ENCODE assay signal across 8 cellular contexts in the genomic region with DNA sequence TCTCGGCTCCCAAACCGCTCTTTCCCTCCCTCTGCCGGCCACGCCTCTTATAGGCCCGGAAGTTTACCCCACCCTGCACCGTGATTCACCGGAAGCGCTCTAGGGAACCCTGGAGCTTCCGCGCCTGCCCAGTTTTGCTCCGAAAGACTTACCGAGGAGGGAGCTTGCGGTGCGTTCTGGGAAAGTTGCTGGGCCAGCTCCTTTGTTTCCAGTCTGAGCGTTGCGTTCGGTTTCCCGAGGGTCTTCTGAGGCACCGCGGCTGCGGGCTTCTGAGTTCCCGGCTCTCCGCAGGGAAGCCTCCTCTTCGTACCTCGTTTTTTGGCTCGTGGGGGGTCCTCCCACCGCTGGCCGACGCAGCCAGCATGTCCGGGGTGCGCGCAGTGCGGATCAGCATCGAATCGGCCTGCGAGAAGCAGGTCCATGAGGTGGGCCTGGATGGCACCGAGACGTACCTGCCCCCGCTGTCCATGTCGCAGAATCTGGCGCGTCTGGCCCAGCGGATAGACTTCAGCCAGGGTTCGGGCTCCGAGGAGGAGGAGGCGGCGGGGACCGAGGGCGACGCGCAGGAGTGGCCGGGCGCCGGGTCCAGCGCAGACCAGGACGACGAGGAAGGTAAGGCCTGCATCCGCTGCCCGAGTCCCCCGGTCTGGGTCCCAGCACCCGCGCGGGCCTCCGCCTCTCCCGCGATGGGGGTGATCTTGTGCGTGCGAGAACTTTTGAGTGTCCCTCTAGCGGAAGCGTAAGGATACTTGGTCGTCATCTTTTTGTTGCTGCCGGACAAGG. TPM values are rescaled to one million over a fixed set of nuclear protein-coding genes. Genes with fewer than 3 reads are reported as not detected.
DNase-seq lines count a peak whose midpoint lies in the region; ATAC-seq and TF ChIP-seq lines count a peak whose summit lies in the region.

A gene with protein sequence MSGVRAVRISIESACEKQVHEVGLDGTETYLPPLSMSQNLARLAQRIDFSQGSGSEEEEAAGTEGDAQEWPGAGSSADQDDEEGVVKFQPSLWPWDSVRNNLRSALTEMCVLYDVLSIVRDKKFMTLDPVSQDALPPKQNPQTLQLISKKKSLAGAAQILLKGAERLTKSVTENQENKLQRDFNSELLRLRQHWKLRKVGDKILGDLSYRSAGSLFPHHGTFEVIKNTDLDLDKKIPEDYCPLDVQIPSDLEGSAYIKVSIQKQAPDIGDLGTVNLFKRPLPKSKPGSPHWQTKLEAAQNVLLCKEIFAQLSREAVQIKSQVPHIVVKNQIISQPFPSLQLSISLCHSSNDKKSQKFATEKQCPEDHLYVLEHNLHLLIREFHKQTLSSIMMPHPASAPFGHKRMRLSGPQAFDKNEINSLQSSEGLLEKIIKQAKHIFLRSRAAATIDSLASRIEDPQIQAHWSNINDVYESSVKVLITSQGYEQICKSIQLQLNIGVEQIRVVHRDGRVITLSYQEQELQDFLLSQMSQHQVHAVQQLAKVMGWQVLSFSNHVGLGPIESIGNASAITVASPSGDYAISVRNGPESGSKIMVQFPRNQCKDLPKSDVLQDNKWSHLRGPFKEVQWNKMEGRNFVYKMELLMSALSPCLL (plus strand): TSS at position 131 of the 783 bp plus-strand sequence. CDS start 232 bp downstream, at position 363.

- H3K36me3 ChIP-seq in BJ (ENCODE audit: control insufficient read depth, insufficient read depth, low read length), result no peaks in the 10 kb centered on the region; the same call in 1 of the 2 replicates

- no peaks in the 10 kb centered on the region for H3K27me3 Mint-ChIP-seq in activated CD4-positive, alpha-beta T cell treated with anti-CD3 and anti-CD28 coated beads for 36 hours

- H3K4me1 Mint-ChIP-seq in activated CD4-positive, alpha-beta T cell treated with anti-CD3 and anti-CD28 coated beads for 36 hours, result peaks cover 42% of the 10 kb centered on the region

- H3K4me3 Mint-ChIP-seq in activated CD4-positive, alpha-beta T cell treated with anti-CD3 and anti-CD28 coated beads for 36 hours, result peak within 1 kb of the TSS; percentile 89

- TF ChIP-seq CTCF in BJ (IDR thresholded peaks at IDR 0.05; ENCODE audit: insufficient read depth, low read depth, low read length) (peak; percentile 55), choroid plexus epithelial cell (conservative IDR thresholded peaks at IDR 0.05; ENCODE audit: low read depth, low read length) (peak; percentile 54)

- no peaks in the 10 kb centered on the region for H3K9me3 Mint-ChIP-seq in activated CD4-positive, alpha-beta T cell treated with anti-CD3 and anti-CD28 coated beads for 36 hours (ENCODE audit: low read depth)

- POLR2A ChIA-PET in BJ (lab: Charles Lee), result interaction anchor here (1.0 to 1.1 kb wide), 3 partner anchors 44 to 345 kb away, joined by 3 to 8 read pairs (median 7); no protein-coding TSS in a partner anchor
- POLR2A ChIA-PET in activated CD4-positive, alpha-beta T cell treated with anti-CD3 and anti-CD28 coated beads for 36 hours (lab: Charles Lee), result interaction anchor here (0.8 to 2.9 kb wide), 6 partner anchors 11 to 344 kb away, joined by 3 to 62 read pairs (median 6); partner anchors contain the start of genes C11orf54, PANX1 and TAF1D

- peak; percentile 63 for DNase-seq in BJ (ENCODE audit: low read depth)
- peak; percentile 83 for DNase-seq in GM19238 (ENCODE audit: insufficient read length, low spot score)
- peak; percentile 97 for DNase-seq in NCI-H510A treated with DMSO at 0.1 percent for 48 hours (lab: John Stamatoyannopoulos, UW)
- peak; percentile 95 for DNase-seq in activated CD4-positive, alpha-beta T cell treated with anti-CD3 and anti-CD28 coated beads for 36 hours
- DNase-seq in choroid plexus epithelial cell (ENCODE audit: low read depth), result peak; percentile 95
- peak; percentile 89 for DNase-seq in kidney glomerular epithelial cell (lab: John Stamatoyannopoulos, UW)
- DNase-seq in stimulated activated CD4-positive, alpha-beta T cell treated with anti-CD3 and anti-CD28 coated beads, Interleukin-1b, Interleukin-23, amount 100 ng/mL, for 1 hour (ENCODE audit: low read depth in 2 of 2), result peak; percentile 65 to 75

- intact Hi-C loops in activated CD4-positive, alpha-beta T cell treated with anti-CD3 and anti-CD28 coated beads for 36 hours (cut with DNase I, micrococcal nuclease), result loop anchor here (1.0 to 10.0 kb wide), 13 partner anchors 43 to 1283 kb away; partner anchors contain the start of genes ANKRD49 (in 2 of the 2), C11orf54 (in 2 of the 2), CEP295 (in 2 of the 2) and MRE11 (in 2 of the 2)

- H3K4me3 ChIP-seq in BJ (ENCODE audit: low read depth, low read length) (peak within 1 kb of the TSS; percentile 89), choroid plexus epithelial cell (ENCODE audit: low read depth, low read length) (peak within 1 kb of the TSS; percentile 96)

- CTCF ChIA-PET in BJ (lab: Yijun Ruan, JAX), result interaction anchor here (0.8 kb wide), 1 partner anchor 46 kb away, joined by 3 read pairs; no protein-coding TSS in a partner anchor
- CTCF ChIA-PET in activated CD4-positive, alpha-beta T cell treated with anti-CD3 and anti-CD28 coated beads for 36 hours (lab: Charles Lee), result interaction anchor here (0.6 to 1.4 kb wide), 12 partner anchors 9 to 667 kb away, joined by 3 to 23 read pairs (median 4); partner anchors contain the start of genes C11orf54 and TAF1D

- peak; percentile 96 for ATAC-seq in HG03442 (IDR thresholded peaks at IDR 0.05; ENCODE audit: unreplicated experiment)
- ATAC-seq in activated CD4-positive, alpha-beta T cell treated with anti-CD3 and anti-CD28 coated beads for 36 hours, result peak; percentile 97

- no peaks in the 10 kb centered on the region for H3K27me3 ChIP-seq in BJ (ENCODE audit: control insufficient read depth, insufficient read depth, low read length)

- peak within 1 kb of the TSS; percentile 99 for H3K27ac Mint-ChIP-seq in activated CD4-positive, alpha-beta T cell treated with anti-CD3 and anti-CD28 coated beads for 36 hours

- H3K36me3 Mint-ChIP-seq in activated CD4-positive, alpha-beta T cell treated with anti-CD3 and anti-CD28 coated beads for 36 hours (ENCODE audit: low read depth), result peaks cover 36% of the 10 kb centered on the region

RNA-seq across cellular contexts. Expression of the gene that starts here (rescaled TPM):
- 10.4 and 13.8 TPM in 2 replicates for polyA plus RNA-seq in BJ (2011; rRNA removed)
- polyA minus RNA-seq in BJ (2011; rRNA and poly(A)+ RNA removed), result 7.8 and 8.2 TPM in 2 replicates
- 10 to 100 TPM; 28.6 to 29.9 TPM for total RNA-seq in activated CD4-positive, alpha-beta T cell treated with anti-CD3 and anti-CD28 coated beads for 36 hours

Comparison
In these comparisons a context has a peak if more than half of its experiments do, and no peak if none do; other contexts are left out.
1. Peak in every context shown above with its lines: DNase-seq, ATAC-seq and H3K4me3 ChIP-seq.